24 cellular contexts compared by ENCODE assay signal in the genomic region with DNA sequence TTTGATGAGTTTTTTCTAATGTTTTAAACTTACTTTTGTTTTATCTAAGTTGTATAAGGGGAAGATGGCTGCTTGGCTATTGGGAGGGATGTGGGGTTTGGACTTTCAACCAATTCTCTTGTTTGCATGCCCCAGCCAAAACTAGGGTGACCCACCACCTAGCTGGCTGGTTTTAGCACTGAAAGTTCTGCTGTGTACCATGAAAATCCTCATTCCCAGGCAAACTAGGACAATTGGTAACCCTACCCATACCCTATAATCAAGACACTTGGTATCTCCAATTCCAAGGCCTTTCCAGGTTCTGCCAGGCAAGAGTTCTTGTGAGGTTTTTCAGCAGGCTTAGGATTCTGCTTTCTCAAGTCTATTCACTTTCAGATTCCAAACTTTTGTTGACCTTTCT. TPM values are rescaled to one million over a fixed set of nuclear protein-coding genes. Genes with fewer than 3 reads are reported as not detected.
"Had no signal": no experiment of that assay in that cellular context is flagged by ENCODE, and none has a peak within 500 bp of the region (broad histone marks: within the 10 kb centered on the region; RNA-seq: fewer than 3 reads in every experiment).

No MANE protein-coding gene starts in this region.

- H3K27me3 Mint-ChIP-seq: activated naive CD8-positive, alpha-beta T cell treated with anti-CD3 and anti-CD28 coated beads, Interleukin-2, amount 10 ng/mL, durations not matched to agents 7 days and 5 days; brain had no signal

- H3K4me1 Mint-ChIP-seq: activated naive CD4-positive, alpha-beta T cell treated with anti-CD3 and anti-CD28 coated beads, Interleukin-2, amount 50 U/mL, for 24 hours; activated naive CD8-positive, alpha-beta T cell treated with anti-CD3 and anti-CD28 coated beads, Interleukin-2, amount 10 ng/mL, durations not matched to agents 7 days and 5 days; activated T-helper 17 cell treated with anti-CD3 and anti-CD28 coated beads, Interleukin-2, amount 50 U/mL, for 72 hours; brain had no signal

- H3K4me3 Mint-ChIP-seq: activated CD4-positive, alpha-beta memory T cell treated with anti-CD3 and anti-CD28 coated beads for 36 hours; activated naive CD4-positive, alpha-beta T cell treated with anti-CD3 and anti-CD28 coated beads, Interleukin-2, amount 50 U/mL, for 24 hours; activated naive CD8-positive, alpha-beta T cell treated with anti-CD3 and anti-CD28 coated beads, Interleukin-2, amount 10 ng/mL, durations not matched to agents 7 days and 5 days; activated T-cell treated with anti-CD3 and anti-CD28 coated beads, Interleukin-2, amount 50 U/mL, for 4 hours; activated T-helper 17 cell treated with anti-CD3 and anti-CD28 coated beads, Interleukin-2, amount 50 U/mL, for 72 hours; brain had no signal

- H3K9me3 Mint-ChIP-seq: activated CD4-positive, alpha-beta memory T cell treated with anti-CD3 and anti-CD28 coated beads for 36 hours; activated naive CD8-positive, alpha-beta T cell treated with anti-CD3 and anti-CD28 coated beads, Interleukin-2, amount 10 ng/mL, durations not matched to agents 7 days and 5 days; activated T-cell treated with anti-CD3 and anti-CD28 coated beads, Interleukin-2, amount 50 U/mL, for 4 hours; activated T-helper 17 cell treated with anti-CD3 and anti-CD28 coated beads, Interleukin-2, amount 50 U/mL, for 72 hours had no signal

- H3K27ac Mint-ChIP-seq: activated CD4-positive, alpha-beta memory T cell treated with anti-CD3 and anti-CD28 coated beads for 36 hours; activated naive CD4-positive, alpha-beta T cell treated with anti-CD3 and anti-CD28 coated beads, Interleukin-2, amount 50 U/mL, for 24 hours; activated naive CD8-positive, alpha-beta T cell treated with anti-CD3 and anti-CD28 coated beads, Interleukin-2, amount 10 ng/mL, durations not matched to agents 7 days and 5 days; activated T-helper 17 cell treated with anti-CD3 and anti-CD28 coated beads, Interleukin-2, amount 50 U/mL, for 72 hours; brain had no signal

- ATAC-seq: activated T-cell treated with anti-CD3 and anti-CD28 coated beads, Interleukin-2, amount 50 U/mL, for 4 hours; activated T-helper 17 cell treated with anti-CD3 and anti-CD28 coated beads, Interleukin-2, amount 50 U/mL, for 72 hours; gastroesophageal sphincter; heart right ventricle had no signal

- DNase-seq: activated CD4-positive, alpha-beta memory T cell treated with anti-CD3 and anti-CD28 coated beads for 36 hours; activated CD4-positive, alpha-beta T cell treated with anti-CD3 and anti-CD28 coated beads for 1 hour; activated CD4-positive, alpha-beta T cell treated with anti-CD3 and anti-CD28 coated beads for 48 hours; activated CD4-positive, CD25-positive, alpha-beta regulatory T cell; activated CD8-positive, alpha-beta memory T cell treated with anti-CD3 and anti-CD28 coated beads for 24 hours; activated effector memory CD4-positive, alpha-beta T cell treated with Interleukin-2 at 50 U/mL for 16 hours; activated gamma-delta T cell treated with Interleukin-2 at 50 U/mL for 16 hours; activated naive CD4-positive, alpha-beta T cell treated with Interleukin-2 at 50 U/mL for 16 hours; activated naive CD8-positive, alpha-beta T cell treated with anti-CD3 and anti-CD28 coated beads, Interleukin-2, amount 10 ng/mL, durations not matched to agents 7 days and 5 days; activated T-cell treated with anti-CD3 and anti-CD28 coated beads, Interleukin-2, amount 50 U/mL, for 4 hours; central memory CD4-positive, alpha-beta T cell; cerebellar nuclear complex; colonic mucosa; effector CD8-positive, alpha-beta T cell; esophagus squamous epithelium; foreskin melanocyte; heart right ventricle had no signal

- H3K36me3 Mint-ChIP-seq: activated CD4-positive, alpha-beta memory T cell treated with anti-CD3 and anti-CD28 coated beads for 36 hours; activated naive CD4-positive, alpha-beta T cell treated with anti-CD3 and anti-CD28 coated beads, Interleukin-2, amount 50 U/mL, for 24 hours; activated naive CD8-positive, alpha-beta T cell treated with anti-CD3 and anti-CD28 coated beads, Interleukin-2, amount 10 ng/mL, durations not matched to agents 7 days and 5 days had no signal

RNA-seq across cellular contexts. Expression of a gene that starts 13.1 kb away (rescaled TPM):
- total RNA-seq: activated CD4-positive, alpha-beta memory T cell treated with anti-CD3 and anti-CD28 coated beads for 36 hours; activated naive CD8-positive, alpha-beta T cell treated with anti-CD3 and anti-CD28 coated beads, Interleukin-2, amount 10 ng/mL, durations not matched to agents 7 days and 5 days; activated T-cell treated with anti-CD3 and anti-CD28 coated beads, Interleukin-2, amount 50 U/mL, for 4 hours; activated T-helper 17 cell treated with anti-CD3 and anti-CD28 coated beads, Interleukin-2, amount 50 U/mL, for 72 hours; fibroblast of lung; fibroblast of villous mesenchyme; T-helper 1 cell treated with Interleukin-12 subunit alpha and Interleukin-12 subunit beta and Interleukin-4 antibody, amounts not matched to agents 30 ng/mL and 1 ng/mL, for 36 hours had no signal
